ENCODE assay signal across 8 cellular contexts in genomic region chr13:59522652-59523051, GRCh38.
"Had no signal": no experiment of that assay in that cellular context is flagged by ENCODE, and none has a peak within 500 bp of the region (broad histone marks: within the 10 kb centered on the region; RNA-seq: fewer than 3 reads in every experiment).

No MANE protein-coding gene starts in this region.

- FAIRE-seq: G401.6, GM12878, GM12891, GM12892, GM18507, GM19239 had no signal

- DNase-seq: GDM1, GF-D8 had no signal

- H3K4me3 ChIP-seq: GM12878 had no signal

- ATAC-seq: GM12878 had no signal
